24 cellular contexts compared by ENCODE assay signal in genomic region chr18:3118195-3119010, GRCh38.
DNase-seq lines count a peak whose midpoint lies in the region; ATAC-seq and TF ChIP-seq lines count a peak whose summit lies in the region.
"Had no signal": no experiment of that assay in that cellular context is flagged by ENCODE, and none has a peak within 500 bp of the region (broad histone marks: within the 10 kb centered on the region; RNA-seq: fewer than 3 reads in every experiment).

No MANE protein-coding gene starts in this region.

- H4K8ac ChIP-seq in mesendoderm (ENCODE audit: low read depth, low read length), result no peak overlapping the region

- H3K36me3 ChIP-seq in breast epithelium (no peaks in the 10 kb centered on the region), hepatocyte (replicated peaks; ENCODE audit: insufficient read depth, low read depth) (no peaks in the 10 kb centered on the region), mesendoderm (ENCODE audit: control insufficient read depth, insufficient read depth, low read length) (no peaks in the 10 kb centered on the region)

- no peak overlapping the region for H4K5ac ChIP-seq in mesendoderm (ENCODE audit: low read length)

- TSS peak; percentile 87 for BruUV-seq in MCF 10A (replicated peaks; lab: Mats Ljungman, UMichigan)

- H3K4me1 ChIP-seq in breast epithelium (no peaks in the 10 kb centered on the region), hepatocyte (ENCODE audit: insufficient read depth) (no peaks in the 10 kb centered on the region), mesendoderm (ENCODE audit: control insufficient read depth, low read depth, low read length) (no peaks in the 10 kb centered on the region)
- H3K4me1 ChIP-seq: sigmoid colon had no signal

- peaks cover 6% of the 10 kb centered on the region for H3K36me3 Mint-ChIP-seq in MCF 10A (ENCODE audit: insufficient read depth, unreplicated experiment)

- DNase-seq in MCF 10A (ENCODE audit: unreplicated experiment), result no peak
- DNase-seq in breast epithelium (ENCODE audit: low spot score in 2 of 2), result no peak
- DNase-seq in hepatocyte (ENCODE audit: low spot score), result no peak
- peak; percentile 62 for DNase-seq in mesendoderm
- DNase-seq in NCI-H524 treated with DMSO at 0.1 percent for 48 hours (lab: John Stamatoyannopoulos, UW), result no peak
- no peak for DNase-seq in AG08396 (ENCODE audit: low spot score)
- no peak for DNase-seq in NCI-H1436 (lab: John Stamatoyannopoulos, UW)
- DNase-seq: activated T-cell treated with anti-CD3 and anti-CD28 coated beads for 4 hours; anterior cingulate cortex; CD8-positive, alpha-beta memory T cell; endodermal cell; GDM1; Karpas-422; NCI-H146; NCI-H524; sigmoid colon; stimulated activated CD4-positive, alpha-beta T cell treated with anti-CD3 and anti-CD28 coated beads, Interleukin-4, amount 100 ng/mL, for 4 hours had no signal

- H3K4me3 Mint-ChIP-seq in MCF 10A (ENCODE audit: unreplicated experiment), result no peak overlapping the region
- H3K4me3 Mint-ChIP-seq: activated naive CD8-positive, alpha-beta T cell; B cell; CD8-positive, alpha-beta memory T cell; endodermal cell; stimulated activated memory B cell treated with anti-CD40 and anti-IgM and Interleukin-4, amounts not matched to agents 10 μg/mL and 1 μg/mL and 100 μg/mL, for 72 hours had no signal

- no peak overlapping the region for H3K23ac ChIP-seq in mesendoderm (ENCODE audit: low read length)

- CTCF ChIA-PET in MCF 10A (lab: Yijun Ruan, JAX), result interaction anchor here (0.6 to 3.1 kb wide), 5 partner anchors 10 to 162 kb away, joined by 3 to 21 read pairs (median 4); no protein-coding TSS in a partner anchor

- peak overlapping the region; percentile 83 for H3K27ac Mint-ChIP-seq in MCF 10A (ENCODE audit: low read depth, unreplicated experiment)
- H3K27ac Mint-ChIP-seq: activated naive CD8-positive, alpha-beta T cell; B cell; endodermal cell; progenitor cell of endocrine pancreas; stimulated activated memory B cell treated with anti-CD40 and anti-IgM and Interleukin-4, amounts not matched to agents 10 μg/mL and 1 μg/mL and 100 μg/mL, for 72 hours had no signal

- H3K79me2 ChIP-seq in hepatocyte (no peaks in the 10 kb centered on the region), mesendoderm (ENCODE audit: control insufficient read depth, insufficient read depth, low read length) (no peaks in the 10 kb centered on the region)

- H2AK5ac ChIP-seq in mesendoderm (ENCODE audit: low read length), result no peak overlapping the region

- H2AFZ ChIP-seq in hepatocyte, result no peak overlapping the region

- intact Hi-C loops in MCF 10A (cut with micrococcal nuclease) (no loop called here), breast epithelium (cut with DNase I; ENCODE audit: low total_unique reads) (no loop called here)

- ATAC-seq in GM18868 (IDR thresholded peaks at IDR 0.05; ENCODE audit: unreplicated experiment), result no peak
- ATAC-seq: Panc1; stimulated activated memory B cell treated with anti-CD40 and anti-IgM and Interleukin-4, amounts not matched to agents 10 μg/mL and 1 μg/mL and 100 μg/mL, for 72 hours had no signal

- H3K4me1 Mint-ChIP-seq in MCF 10A (ENCODE audit: insufficient read depth, unreplicated experiment), result peaks cover 28% of the 10 kb centered on the region
- H3K4me1 Mint-ChIP-seq: B cell; CD8-positive, alpha-beta memory T cell; stimulated activated memory B cell treated with anti-CD40 and anti-IgM and Interleukin-4, amounts not matched to agents 10 μg/mL and 1 μg/mL and 100 μg/mL, for 72 hours had no signal

- H2BK5ac ChIP-seq in mesendoderm (ENCODE audit: low read length), result no peak overlapping the region

- no peak overlapping the region for H3K56ac ChIP-seq in mesendoderm (ENCODE audit: low read length)

- H3K9me2 ChIP-seq in hepatocyte (replicated peaks; ENCODE audit: insufficient read depth), result no peaks in the 10 kb centered on the region

- H2BK120ac ChIP-seq in mesendoderm (ENCODE audit: low read depth, low read length), result no peak overlapping the region

- no peak overlapping the region for H3K9ac ChIP-seq in mesendoderm (ENCODE audit: low read length)

- no peak overlapping the region for H3K4ac ChIP-seq in mesendoderm (ENCODE audit: low read depth, low read length)

- TF ChIP-seq POLR2A in breast epithelium (IDR thresholded peaks at IDR 0.05), result no peak

- peak overlapping the region in 1 of 2 donors; percentile 9 for H3K27ac ChIP-seq in breast epithelium
- H3K27ac ChIP-seq in hepatocyte, result peak overlapping the region; percentile 45
- H3K27ac ChIP-seq in mesendoderm (ENCODE audit: low read depth, low read length), result no peak overlapping the region
- H3K27ac ChIP-seq: coronary artery, sigmoid colon had no signal

- H2BK15ac ChIP-seq in mesendoderm (replicated peaks; ENCODE audit: low read depth), result no peak overlapping the region

- no peaks in the 10 kb centered on the region for H3K79me1 ChIP-seq in mesendoderm (ENCODE audit: low read length)

- H3K4me3 ChIP-seq in breast epithelium (no peak overlapping the region), hepatocyte (no peak overlapping the region), mesendoderm (ENCODE audit: low read length) (no peak overlapping the region)
- H3K4me3 ChIP-seq: coronary artery, sigmoid colon had no signal

- H3K4me2 ChIP-seq in hepatocyte (no peak overlapping the region), mesendoderm (ENCODE audit: low read length) (no peak overlapping the region)

- TF ChIP-seq CTCF in MCF 10A (IDR thresholded peaks at IDR 0.05; ENCODE audit: unreplicated experiment), result no peak
- TF ChIP-seq CTCF in breast epithelium (IDR thresholded peaks at IDR 0.05), result no peak
- TF ChIP-seq CTCF in hepatocyte (IDR thresholded peaks at IDR 0.05; ENCODE audit: poor library complexity), result no peak

- H3K27me3 ChIP-seq in breast epithelium, result no peaks in the 10 kb centered on the region
- no peaks in the 10 kb centered on the region for H3K27me3 ChIP-seq in hepatocyte
- H3K27me3 ChIP-seq in mesendoderm (ENCODE audit: insufficient read depth, low read length, poor library complexity), result no peaks in the 10 kb centered on the region
- H3K27me3 ChIP-seq: sigmoid colon had no signal

- H3K9me3 ChIP-seq in breast epithelium, result no peaks in the 10 kb centered on the region
- H3K9me3 ChIP-seq in hepatocyte (ENCODE audit: low read depth), result no peaks in the 10 kb centered on the region
- H3K9me3 ChIP-seq: sigmoid colon had no signal

- no peaks in the 10 kb centered on the region for H3K27me3 Mint-ChIP-seq in MCF 10A (ENCODE audit: insufficient read depth, unreplicated experiment)
- H3K27me3 Mint-ChIP-seq: activated naive CD8-positive, alpha-beta T cell; B cell; CD8-positive, alpha-beta memory T cell had no signal

- no peaks in the 10 kb centered on the region for H3K9me3 Mint-ChIP-seq in MCF 10A (ENCODE audit: unreplicated experiment)
- H3K9me3 Mint-ChIP-seq: CD8-positive, alpha-beta memory T cell; endodermal cell; stimulated activated memory B cell treated with anti-CD40 and anti-IgM and Interleukin-4, amounts not matched to agents 10 μg/mL and 1 μg/mL and 100 μg/mL, for 72 hours had no signal

- WGBS in hepatocyte (ENCODE audit: low lambda C conversion rate, missing lambda C conversion rate), result 74% methylated on average over 10 of the region's 10 CpGs
- WGBS in mesendoderm (ENCODE audit: extremely low coverage, insufficient coverage, low lambda C conversion rate), result 100% methylated on average over 1 of the region's 10 CpGs

- no peaks in the 10 kb centered on the region for H4K20me1 ChIP-seq in hepatocyte (ENCODE audit: insufficient read depth, poor library complexity, severe bottlenecking)

- no peak overlapping the region for H3K18ac ChIP-seq in mesendoderm (ENCODE audit: low read length)

- POLR2A ChIA-PET in MCF 10A (lab: Yijun Ruan, JAX), result interaction anchor here (0.7 to 3.0 kb wide), 12 partner anchors 8 to 487 kb away, joined by 3 to 30 read pairs (median 4); partner anchors contain the start of gene MYL12A
